Comparison of ENCODE assay signal across 14 cellular contexts in the genomic region with DNA sequence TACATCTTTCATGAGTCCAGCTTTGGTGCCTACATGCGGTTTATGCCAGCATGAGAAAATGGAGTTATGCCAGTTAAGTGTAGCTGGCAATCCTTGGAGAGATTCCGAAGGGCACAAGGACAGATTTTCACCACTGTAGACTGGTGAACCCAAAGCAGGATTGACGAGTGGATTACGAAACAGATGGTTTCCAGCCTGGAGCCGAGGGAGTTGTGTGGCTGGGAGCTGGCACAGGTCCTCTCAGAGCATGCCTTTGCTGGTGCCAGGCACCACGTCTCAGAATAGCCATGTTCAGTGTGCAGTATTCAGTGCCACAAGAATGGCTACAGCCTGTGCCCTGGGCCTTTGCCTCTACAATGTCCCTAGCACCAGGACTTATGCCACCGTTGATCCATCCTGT. TPM values are rescaled to one million over a fixed set of nuclear protein-coding genes. Genes with fewer than 3 reads are reported as not detected.
A peak's percentile ranks its signal among the peaks of the same experiment; 100 is the strongest.
DNase-seq lines count a peak whose midpoint lies in the region; ATAC-seq and TF ChIP-seq lines count a peak whose summit lies in the region.
"Had no signal": no experiment of that assay in that cellular context is flagged by ENCODE, and none has a peak within 500 bp of the region (broad histone marks: within the 10 kb centered on the region; RNA-seq: fewer than 3 reads in every experiment).

No MANE protein-coding gene starts in this region.

- no peak overlapping the region for H3K4me3 Mint-ChIP-seq in neural progenitor cell
- H3K4me3 Mint-ChIP-seq: stimulated activated memory B cell treated with anti-CD40 and anti-IgM and Interleukin-4, amounts not matched to agents 10 μg/mL and 1 μg/mL and 100 μg/mL, for 72 hours had no signal

- H3K4me3 ChIP-seq in right atrium auricular region (no peak overlapping the region), liver (ENCODE audit: low read depth in 1 of 3, low read length in 3 of 3) (no peak overlapping the region), aorta (ENCODE audit: low read length in 2 of 2) (no peak overlapping the region), neural progenitor cell (no peak overlapping the region)
- H3K4me3 ChIP-seq: ovary had no signal

- H2AFZ ChIP-seq in neural progenitor cell (replicated peaks), result no peak overlapping the region

- H3K4me1 ChIP-seq in right atrium auricular region (peaks cover 0 to 25% of the 10 kb centered on the region in 2 donors), liver (ENCODE audit: control insufficient read depth in 4 of 4, insufficient read depth in 4 of 4, low read length in 3 of 4) (peaks cover 7 to 40% (median 27%) of the 10 kb centered on the region in 4 donors), aorta (ENCODE audit: control insufficient read depth in 1 of 2, insufficient read depth in 2 of 2, low read length in 2 of 2) (no peaks in the 10 kb centered on the region), neural progenitor cell (peaks cover 8% of the 10 kb centered on the region)

- H3K27ac Mint-ChIP-seq in neural progenitor cell, result no peak overlapping the region
- H3K27ac Mint-ChIP-seq: stimulated activated memory B cell treated with anti-CD40 and anti-IgM and Interleukin-4, amounts not matched to agents 10 μg/mL and 1 μg/mL and 100 μg/mL, for 72 hours had no signal

- H3K27ac ChIP-seq in right atrium auricular region (peak overlapping the region in 1 of 2 donors; percentile 55), liver (ENCODE audit: low read depth in 1 of 2, low read length in 2 of 2) (peak overlapping the region; percentile 31 to 82), aorta (ENCODE audit: low read depth in 1 of 2, low read length in 2 of 2) (no peak overlapping the region), neural progenitor cell (no peak overlapping the region)
- H3K27ac ChIP-seq: epithelial cell of prostate, ovary had no signal

- ATAC-seq in Right ventricle myocardium inferior (peak; percentile 49), aorta (ENCODE audit: low FRiP score) (peak; percentile 24)
- ATAC-seq: stimulated activated memory B cell treated with anti-CD40 and anti-IgM and Interleukin-4, amounts not matched to agents 10 μg/mL and 1 μg/mL and 100 μg/mL, for 72 hours had no signal

- no peak overlapping the region for H3K9ac ChIP-seq in liver (ENCODE audit: low read depth in 1 of 2, low read length in 2 of 2)
- H3K9ac ChIP-seq in neural progenitor cell, result no peak overlapping the region

- WGBS in liver, result 42% methylated on average over 7 of the region's 7 CpGs
- 24 to 27% methylated on average over 7 of the region's 7 CpGs for WGBS in aorta, 2 donors

- peaks cover 6% of the 10 kb centered on the region for H3F3A ChIP-seq in neural progenitor cell (ENCODE audit: low read depth)

- H3K27me3 Mint-ChIP-seq in neural progenitor cell (ENCODE audit: insufficient read depth, low read depth), result peaks cover 15% of the 10 kb centered on the region

- no peaks in the 10 kb centered on the region for H3K27me3 ChIP-seq in right atrium auricular region
- H3K27me3 ChIP-seq in liver (ENCODE audit: control insufficient read depth in 4 of 4, insufficient read depth in 4 of 4, low read length in 3 of 4), result peaks cover 0 to 5% (median 0%) of the 10 kb centered on the region in 4 donors
- no peaks in the 10 kb centered on the region for H3K27me3 ChIP-seq in aorta (ENCODE audit: control insufficient read depth in 1 of 2, insufficient read depth in 2 of 2, low read length in 1 of 2)
- peaks cover 59% of the 10 kb centered on the region for H3K27me3 ChIP-seq in neural progenitor cell
- H3K27me3 ChIP-seq: ovary had no signal

- no peaks in the 10 kb centered on the region for H3K79me2 ChIP-seq in neural progenitor cell (ENCODE audit: low read depth)

- H3K4me2 ChIP-seq in neural progenitor cell, result no peak overlapping the region

- peaks cover 10% of the 10 kb centered on the region for H3K4me1 Mint-ChIP-seq in neural progenitor cell

- H3K9me3 ChIP-seq in right atrium auricular region (no peaks in the 10 kb centered on the region), liver (ENCODE audit: control insufficient read depth in 4 of 4, low read length in 3 of 4) (no peaks in the 10 kb centered on the region), aorta (ENCODE audit: control insufficient read depth, low read length) (no peaks in the 10 kb centered on the region), neural progenitor cell (ENCODE audit: low read depth) (no peaks in the 10 kb centered on the region)
- H3K9me3 ChIP-seq: ovary had no signal

- peaks cover 3% of the 10 kb centered on the region for H3K36me3 Mint-ChIP-seq in neural progenitor cell

- intact Hi-C loops in Right ventricle myocardium inferior (cut with DNase I) (no loop called here), aorta (cut with DNase I) (no loop called here)

- no peak for DNase-seq in Right ventricle myocardium inferior (ENCODE audit: missing footprints)
- no peak for DNase-seq in right atrium auricular region (ENCODE audit: low spot score)
- DNase-seq in cerebellar cortex (ENCODE audit: low spot score), result peak; percentile 71
- no peak for DNase-seq in aorta
- DNase-seq in RPMI8226, result no peak
- no peak for DNase-seq in putamen (ENCODE audit: low spot score)
- no peak for DNase-seq in neural progenitor cell (ENCODE audit: low spot score)
- DNase-seq: activated CD4-positive, alpha-beta T cell treated with anti-CD3 and anti-CD28 coated beads for 48 hours; stimulated activated CD4-positive, alpha-beta T cell treated with anti-CD3 and anti-CD28 coated beads, Interleukin-4, amount 100 ng/mL, for 24 hours; T-helper 1 cell had no signal

- TF ChIP-seq RAD21 in liver (IDR thresholded peaks at IDR 0.05), result peak in 1 of 2 donors; percentile 45

- no peaks in the 10 kb centered on the region for H4K20me1 ChIP-seq in neural progenitor cell (ENCODE audit: low read depth)

- H3K9me3 Mint-ChIP-seq in neural progenitor cell, result no peaks in the 10 kb centered on the region
- H3K9me3 Mint-ChIP-seq: stimulated activated memory B cell treated with anti-CD40 and anti-IgM and Interleukin-4, amounts not matched to agents 10 μg/mL and 1 μg/mL and 100 μg/mL, for 72 hours had no signal

- H3K36me3 ChIP-seq in right atrium auricular region, result peaks cover 9% of the 10 kb centered on the region
- peaks cover 0 to 2% (median 0%) of the 10 kb centered on the region in 4 donors for H3K36me3 ChIP-seq in liver (ENCODE audit: control insufficient read depth in 4 of 4, insufficient read depth in 3 of 4, low read depth in 1 of 4, low read length in 3 of 4)
- H3K36me3 ChIP-seq in aorta (ENCODE audit: control insufficient read depth in 1 of 2, insufficient read depth in 2 of 2, low read length in 1 of 2), result no peaks in the 10 kb centered on the region
- no peaks in the 10 kb centered on the region for H3K36me3 ChIP-seq in neural progenitor cell
- H3K36me3 ChIP-seq: ovary had no signal

- no peak for TF ChIP-seq CTCF in right atrium auricular region (IDR thresholded peaks at IDR 0.05)
- TF ChIP-seq CTCF in liver (IDR thresholded peaks at IDR 0.05; ENCODE audit: low read depth, low read length, missing input control), result no peak
- TF ChIP-seq CTCF in neural progenitor cell (IDR thresholded peaks at IDR 0.05), result no peak

TF ChIP-seq in liver, 16 proteins besides CTCF, POLR2A, EP300 and RAD21 (continues in another document):
- no peak for TF ChIP-seq YY1 (IDR thresholded peaks at IDR 0.05)
- TF ChIP-seq JUND (IDR thresholded peaks at IDR 0.05), result peak in 1 of 2 donors; percentile 23
- TF ChIP-seq SP1 (IDR thresholded peaks at IDR 0.05), result peak; percentile 87
- no peak for TF ChIP-seq TAF1 (conservative IDR thresholded peaks at IDR 0.05)
- TF ChIP-seq FOXA2 (IDR thresholded peaks at IDR 0.05), result no peak
- no peak for TF ChIP-seq FOXA1 (IDR thresholded peaks at IDR 0.05)
- TF ChIP-seq, protein P1, sequence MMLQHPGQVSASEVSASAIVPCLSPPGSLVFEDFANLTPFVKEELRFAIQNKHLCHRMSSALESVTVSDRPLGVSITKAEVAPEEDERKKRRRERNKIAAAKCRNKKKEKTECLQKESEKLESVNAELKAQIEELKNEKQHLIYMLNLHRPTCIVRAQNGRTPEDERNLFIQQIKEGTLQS (IDR thresholded peaks at IDR 0.05), result no peak
- TF ChIP-seq NR2F2 (IDR thresholded peaks at IDR 0.05), result no peak
- no peak for TF ChIP-seq ZBTB33 (IDR thresholded peaks at IDR 0.05)
- peak in 1 of 2 donors; percentile 38 for TF ChIP-seq GABPA (IDR thresholded peaks at IDR 0.05 in 1 of 2, conservative IDR thresholded peaks at IDR 0.05 in 1 of 2)
- TF ChIP-seq HNF4A (conservative IDR thresholded peaks at IDR 0.05), result peak; percentile 80 to 83
- TF ChIP-seq HNF4G (IDR thresholded peaks at IDR 0.05), result peak; percentile 70

RNA-seq across cellular contexts. Expression of gene KCNH3, which starts 13.2 kb away (rescaled TPM):
- 0.27 TPM for total RNA-seq in Right ventricle myocardium inferior
- 1 to 10 TPM in 1 of 2 donors, under 1 TPM in 1; 0.19 to 1.0 TPM for total RNA-seq in right atrium auricular region
- total RNA-seq in liver, result under 1 TPM in 1 of 2 donors, not detected in 1; 0.19 TPM
- polyA plus RNA-seq in liver, result under 1 TPM; 0.07 to 0.24 TPM
- total RNA-seq in aorta, result 1 to 10 TPM in 1 of 2 donors, under 1 TPM in 1; 0.10 to 1.7 TPM
- polyA plus RNA-seq in aorta, result 1 to 10 TPM in 1 of 2 donors, under 1 TPM in 1; 0.31 to 1.5 TPM
- total RNA-seq in neural progenitor cell (ENCODE audit: low replicate concordance), result 0.19 TPM in 1 of 2 replicates, not detected in the other

RNA-seq across cellular contexts. Expression of gene MCRS1, which starts 15.9 kb away (rescaled TPM):
- total RNA-seq in Right ventricle myocardium inferior, result 88.9 TPM
- total RNA-seq in right atrium auricular region, result 10 to 100 TPM; 81.8 to 82.8 TPM
- 10 to 100 TPM; 24.8 to 33.1 TPM for total RNA-seq in liver
- 10 to 100 TPM; 20.0 to 27.4 TPM for polyA plus RNA-seq in liver
- total RNA-seq in aorta, result 10 to 100 TPM; 34.7 to 44.0 TPM
- polyA plus RNA-seq in aorta, result 10 to 100 TPM; 27.5 to 99.2 TPM
- total RNA-seq in neural progenitor cell (ENCODE audit: low replicate concordance), result 62.4 and 91.5 TPM in 2 replicates

RNA-seq across cellular contexts. Expression of gene FAM186B, which starts 53.4 kb away (rescaled TPM):
- total RNA-seq in Right ventricle myocardium inferior (0.62 TPM), right atrium auricular region (under 1 TPM in 1 of 2 donors, not detected in 1; 0.28 TPM), liver (under 1 TPM; 0.19 to 0.84 TPM), aorta (under 1 TPM; 0.23 to 0.30 TPM), neural progenitor cell (ENCODE audit: low replicate concordance) (0.25 TPM in 1 of 2 replicates, not detected in the other)
- polyA plus RNA-seq in liver (under 1 TPM; 0.33 to 0.51 TPM), aorta (under 1 TPM in 1 of 2 donors, not detected in 1; 0.26 TPM)

Comparison
In these comparisons a context has a peak if more than half of its experiments do, and no peak if none do; other contexts are left out.
1. H3K27ac ChIP-seq: peak in liver (2 of 2); none in aorta (0 of 2) and neural progenitor cell (single experiment).